In genomic region chr1:150109567-150109966, GRCh38 we compare ENCODE assay signal across 11 cellular contexts. TPM values are rescaled to one million over a fixed set of nuclear protein-coding genes. Genes with fewer than 3 reads are reported as not detected.
DNase-seq lines count a peak whose midpoint lies in the region; ATAC-seq and TF ChIP-seq lines count a peak whose summit lies in the region.
"Had no signal": no experiment of that assay in that cellular context is flagged by ENCODE, and none has a peak within 500 bp of the region (broad histone marks: within the 10 kb centered on the region; RNA-seq: fewer than 3 reads in every experiment).

No MANE protein-coding gene starts in this region.

- CTCF ChIA-PET in A673 (lab: Charles Lee): no interaction called here
- CTCF ChIA-PET in activated CD8-positive, alpha-beta T cell treated with anti-CD3 and anti-CD28 coated beads, Interleukin-2, amount 10 ng/mL, durations not matched to agents 7 days and 5 days (lab: Charles Lee): interaction anchor here (0.7 to 3.4 kb wide), 12 partner anchors 12 to 77 kb away, joined by 3 to 19 read pairs (median 4); no protein-coding TSS in a partner anchor

- H3K4me3 ChIP-seq in A673 (ENCODE audit: low read depth, low read length, poor library complexity, severe bottlenecking) (peak overlapping the region; percentile 30), DOHH2 (ENCODE audit: low read length) (peak overlapping the region; percentile 23; the same call in 1 of the 2 replicates)

- peaks cover 65% of the 10 kb centered on the region for H3K36me3 Mint-ChIP-seq in activated CD8-positive, alpha-beta T cell treated with anti-CD3 and anti-CD28 coated beads, Interleukin-2, amount 10 ng/mL, durations not matched to agents 7 days and 5 days (ENCODE audit: low read depth)
- peaks cover 12% of the 10 kb centered on the region for H3K36me3 Mint-ChIP-seq in memory B cell

- H3K4me1 Mint-ChIP-seq in activated CD8-positive, alpha-beta T cell treated with anti-CD3 and anti-CD28 coated beads, Interleukin-2, amount 10 ng/mL, durations not matched to agents 7 days and 5 days (ENCODE audit: low read depth): peaks cover 76% of the 10 kb centered on the region
- peaks cover 13% of the 10 kb centered on the region for H3K4me1 Mint-ChIP-seq in memory B cell

- no peak for TF ChIP-seq CTCF in A673 (conservative IDR thresholded peaks at IDR 0.05; ENCODE audit: low read depth, low read length)
- no peak for TF ChIP-seq CTCF in DOHH2 (IDR thresholded peaks at IDR 0.05; ENCODE audit: low read depth, low read length, poor library complexity, severe bottlenecking)

- H3K9me3 ChIP-seq in A673 (ENCODE audit: low read depth, low read length, poor library complexity, severe bottlenecking) (peaks cover 7% of the 10 kb centered on the region), DOHH2 (ENCODE audit: control insufficient read depth, insufficient read depth, low read length) (no peaks in the 10 kb centered on the region)

- in situ Hi-C loops in ACHN (cut with HindIII; ENCODE audit: low pct_ligation_motif_present, low pct_unique_long_range_greater_than_20kb, low sequenced_read_pairs): no loop called here

- peaks cover 8% of the 10 kb centered on the region for H3K9me3 Mint-ChIP-seq in activated CD8-positive, alpha-beta T cell treated with anti-CD3 and anti-CD28 coated beads, Interleukin-2, amount 10 ng/mL, durations not matched to agents 7 days and 5 days (ENCODE audit: insufficient read depth)
- H3K9me3 Mint-ChIP-seq in memory B cell: no peaks in the 10 kb centered on the region

- ATAC-seq in activated CD8-positive, alpha-beta T cell treated with anti-CD3 and anti-CD28 coated beads, Interleukin-2, amount 10 ng/mL, durations not matched to agents 7 days and 5 days: peak; percentile 82
- peak; percentile 65 for ATAC-seq in memory B cell (ENCODE audit: low read depth)
- ATAC-seq in GM21390 (IDR thresholded peaks at IDR 0.05; ENCODE audit: unreplicated experiment): no peak

- peak; percentile 58 for DNase-seq in A673 (ENCODE audit: low spot score)
- peak; percentile 44 for DNase-seq in activated CD8-positive, alpha-beta T cell treated with anti-CD3 and anti-CD28 coated beads, Interleukin-2, amount 10 ng/mL, durations not matched to agents 7 days and 5 days
- DNase-seq in memory B cell (ENCODE audit: low spot score in 2 of 2): no peak
- DNase-seq in ACHN: no peak
- no peak for DNase-seq in GF-D8 (lab: John Stamatoyannopoulos, UW)
- DNase-seq in anterior cingulate cortex (lab: John Stamatoyannopoulos, UW): no peak
- DNase-seq: heart left ventricle, NCI-H1092 treated with DMSO at 0.1 percent for 48 hours, NCI-H526 had no signal

- H3K4me2 ChIP-seq in DOHH2 (ENCODE audit: low read length): peak overlapping the region; percentile 51

- H3K79me2 ChIP-seq in DOHH2 (ENCODE audit: control insufficient read depth, low read length): no peaks in the 10 kb centered on the region

- no peaks in the 10 kb centered on the region for H3K27me3 Mint-ChIP-seq in activated CD8-positive, alpha-beta T cell treated with anti-CD3 and anti-CD28 coated beads, Interleukin-2, amount 10 ng/mL, durations not matched to agents 7 days and 5 days (ENCODE audit: low read depth)
- H3K27me3 Mint-ChIP-seq in memory B cell: no peaks in the 10 kb centered on the region

- H3K27me3 ChIP-seq in A673 (replicated peaks; ENCODE audit: insufficient read depth, low read depth, low read length, poor library complexity): no peaks in the 10 kb centered on the region
- H3K27me3 ChIP-seq in DOHH2 (ENCODE audit: control insufficient read depth, low read length): no peaks in the 10 kb centered on the region
- H3K27me3 ChIP-seq: heart left ventricle had no signal

- H3F3A ChIP-seq in DOHH2 (ENCODE audit: control insufficient read depth, insufficient read depth): peaks cover 4% of the 10 kb centered on the region; the same call in 1 of the 2 replicates

- H3K27ac ChIP-seq in A673 (ENCODE audit: low read depth, low read length, poor library complexity, severe bottlenecking): peak overlapping the region; percentile 91
- no peak overlapping the region for H3K27ac ChIP-seq in DOHH2 (ENCODE audit: low read depth, low read length)

- POLR2A ChIA-PET in A673 (lab: Charles Lee; ENCODE audit: low non-redundant PET): no interaction called here
- POLR2A ChIA-PET in activated CD8-positive, alpha-beta T cell treated with anti-CD3 and anti-CD28 coated beads, Interleukin-2, amount 10 ng/mL, durations not matched to agents 7 days and 5 days (lab: Charles Lee): interaction anchor here (0.7 to 3.1 kb wide), 5 partner anchors 12 to 453 kb away, joined by 3 to 20 read pairs (median 4); a partner anchor contains a TSS

- intact Hi-C loops in A673 (cut with micrococcal nuclease; ENCODE audit: unreplicated experiment): no loop called here

- no peaks in the 10 kb centered on the region for H4K20me1 ChIP-seq in DOHH2 (ENCODE audit: control insufficient read depth, insufficient read depth, low read depth, low read length)

- H3K4me3 Mint-ChIP-seq in activated CD8-positive, alpha-beta T cell treated with anti-CD3 and anti-CD28 coated beads, Interleukin-2, amount 10 ng/mL, durations not matched to agents 7 days and 5 days: peak overlapping the region; percentile 72
- peak overlapping the region; percentile 7 for H3K4me3 Mint-ChIP-seq in memory B cell

- no TSS peak for BruUV-seq in A673 (replicated peaks; lab: Mats Ljungman, UMichigan)

- no peaks in the 10 kb centered on the region for H3K9me2 ChIP-seq in DOHH2 (replicated peaks; ENCODE audit: control insufficient read depth, low read length)

- H3K27ac Mint-ChIP-seq in activated CD8-positive, alpha-beta T cell treated with anti-CD3 and anti-CD28 coated beads, Interleukin-2, amount 10 ng/mL, durations not matched to agents 7 days and 5 days: peak overlapping the region; percentile 91
- H3K27ac Mint-ChIP-seq in memory B cell: peak overlapping the region; percentile 62

- H3K4me1 ChIP-seq in A673 (ENCODE audit: insufficient read depth, low read length, poor library complexity, severe bottlenecking) (peaks cover 39% of the 10 kb centered on the region), DOHH2 (ENCODE audit: control insufficient read depth, low read length) (peaks cover 18% of the 10 kb centered on the region)

- H3K36me3 ChIP-seq in A673 (ENCODE audit: insufficient read depth, low read length, poor library complexity, severe bottlenecking) (peaks cover 9% of the 10 kb centered on the region), DOHH2 (ENCODE audit: control insufficient read depth, low read length) (peaks cover 10% of the 10 kb centered on the region)

RNA-seq across cellular contexts. Expression of gene PLEKHO1, which starts 40.1 kb away (rescaled TPM):
- 67.2 and 73.1 TPM in 2 replicates for total RNA-seq in A673 (2021)
- total RNA-seq in activated CD8-positive, alpha-beta T cell treated with anti-CD3 and anti-CD28 coated beads, Interleukin-2, amount 10 ng/mL, durations not matched to agents 7 days and 5 days: 100 to 1,000 TPM; 138 to 154 TPM

RNA-seq across cellular contexts. Expression of gene VPS45, which starts 42.0 kb away (rescaled TPM):
- total RNA-seq in A673 (2021): 50.3 and 51.3 TPM in 2 replicates
- total RNA-seq in activated CD8-positive, alpha-beta T cell treated with anti-CD3 and anti-CD28 coated beads, Interleukin-2, amount 10 ng/mL, durations not matched to agents 7 days and 5 days: 10 to 100 TPM; 36.1 to 40.0 TPM

Comparison
In these comparisons a context has a peak if more than half of its experiments do, and no peak if none do; other contexts are left out.
1. DNase-seq: peak in A673 (single experiment) and activated CD8-positive, alpha-beta T cell treated with anti-CD3 and anti-CD28 coated beads, Interleukin-2, amount 10 ng/mL, durations not matched to agents 7 days and 5 days (single experiment); none in memory B cell (0 of 2), ACHN (single experiment), GF-D8 (single experiment) and anterior cingulate cortex (0 of 58).